ENCODE assay signal across 18 cellular contexts in genomic region chrX:153638436-153639176, GRCh38. TPM values are rescaled to one million over a fixed set of nuclear protein-coding genes. Genes with fewer than 3 reads are reported as not detected.
"Had no signal": no experiment of that assay in that cellular context is flagged by ENCODE, and none has a peak within 500 bp of the region (broad histone marks: within the 10 kb centered on the region; RNA-seq: fewer than 3 reads in every experiment).

No MANE protein-coding gene starts in this region.

- H3K27ac Mint-ChIP-seq: activated T-cell treated with anti-CD3 and anti-CD28 coated beads, Interleukin-2, amount 50 U/mL, for 72 hours; type B pancreatic cell had no signal

- DNase-seq: activated CD4-positive, alpha-beta T cell treated with anti-CD3 and anti-CD28 coated beads for 1 hour; activated CD4-positive, alpha-beta T cell treated with anti-CD3 and anti-CD28 coated beads, Interleukin-2, amount 50 U/mL, for 48 hours; activated naive CD4-positive, alpha-beta T cell; activated T-cell treated with anti-CD3 and anti-CD28 coated beads, Interleukin-2, amount 50 U/mL, for 72 hours; gastrocnemius medialis; heart right ventricle; kidney glomerular epithelial cell; mucosa of descending colon; stimulated activated CD4-positive, alpha-beta T cell treated with anti-CD3 and anti-CD28 coated beads, Interleukin-12 subunit alpha, Interleukin-12 subunit beta, amount 100 ng/mL, for 4 hours; stimulated activated naive CD4-positive, alpha-beta T cell treated with Interleukin-2 at 50 U/mL for 16 hours; T-helper 9 cell had no signal

- H3K4me1 ChIP-seq: breast epithelium had no signal

- H3K4me3 ChIP-seq: breast epithelium, gastrocnemius medialis, heart right ventricle, lung, mucosa of descending colon, suprapubic skin had no signal

- ATAC-seq: activated T-cell treated with anti-CD3 and anti-CD28 coated beads, Interleukin-2, amount 50 U/mL, for 72 hours; gastrocnemius medialis; heart right ventricle; mucosa of descending colon had no signal

- H3K9me3 Mint-ChIP-seq: activated T-cell treated with anti-CD3 and anti-CD28 coated beads, Interleukin-2, amount 50 U/mL, for 72 hours; type B pancreatic cell had no signal

- H3K9me3 ChIP-seq: breast epithelium, gastrocnemius medialis, heart right ventricle, mucosa of descending colon, suprapubic skin had no signal

- H3K36me3 Mint-ChIP-seq: type B pancreatic cell had no signal

- H3K36me3 ChIP-seq: breast epithelium, gastrocnemius medialis, heart right ventricle, suprapubic skin had no signal

- H3K4me3 Mint-ChIP-seq: activated T-cell treated with anti-CD3 and anti-CD28 coated beads, Interleukin-2, amount 50 U/mL, for 72 hours; type B pancreatic cell had no signal

- H3K27ac ChIP-seq: breast epithelium, gastrocnemius medialis, heart right ventricle, suprapubic skin had no signal

RNA-seq across cellular contexts. Expression of gene DUSP9, which starts 8.4 kb away (rescaled TPM):
- total RNA-seq: activated T-cell treated with anti-CD3 and anti-CD28 coated beads, Interleukin-2, amount 50 U/mL, for 72 hours; aorta; endothelial cell of umbilical vein; fibroblast of lung; gastrocnemius medialis; mucosa of descending colon had no signal
- polyA plus RNA-seq: aorta, fibroblast of lung had no signal

RNA-seq across cellular contexts. Expression of gene PNCK, which starts 35.0 kb away (rescaled TPM):
- total RNA-seq: endothelial cell of umbilical vein had no signal
- polyA plus RNA-seq: fibroblast of lung had no signal
